In the genomic region with DNA sequence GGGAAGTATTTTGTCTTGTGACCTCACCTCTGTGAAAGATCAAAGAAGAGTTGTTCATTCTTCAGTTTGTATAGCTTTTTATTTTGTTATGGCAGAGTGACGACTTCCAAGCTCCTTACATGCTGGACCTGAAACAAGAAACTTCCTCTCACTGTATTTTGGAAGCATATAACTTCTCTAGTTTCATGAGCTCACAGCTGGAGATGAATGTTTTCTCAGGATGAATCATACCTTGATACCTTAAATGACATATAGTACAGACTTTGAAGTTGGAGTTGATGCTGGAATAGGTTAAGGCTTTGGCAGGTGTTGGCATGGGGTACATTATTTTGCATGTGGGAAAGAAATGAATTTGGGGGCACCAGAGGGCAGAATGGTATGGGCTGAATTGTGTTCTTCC, we compare ENCODE assay signal across 19 cellular contexts.
A peak's percentile ranks its signal among the peaks of the same experiment; 100 is the strongest.
DNase-seq lines count a peak whose midpoint lies in the region; ATAC-seq and TF ChIP-seq lines count a peak whose summit lies in the region.
"Had no signal": no experiment of that assay in that cellular context is flagged by ENCODE, and none has a peak within 500 bp of the region (broad histone marks: within the 10 kb centered on the region; RNA-seq: fewer than 3 reads in every experiment).

No MANE protein-coding gene starts in this region.

- H3K36me3 ChIP-seq in HCT116 (ENCODE audit: control insufficient read depth in 1 of 2, insufficient read depth in 2 of 2, low read length in 2 of 2) (no peaks in the 10 kb centered on the region), GM23338 (ENCODE audit: insufficient read depth) (no peaks in the 10 kb centered on the region)

- BruUV-seq in HCT116 (replicated peaks; lab: Mats Ljungman, UMichigan) = no TSS peak

- RAD21 ChIA-PET in HCT116 (lab: Charles Lee; ENCODE audit: low non-redundant PET in 1 of 2, low total read pairs in 2 of 2, uncharacterized antibody in 2 of 2, unreplicated experiment in 2 of 2) = no interaction called here

- H3K9me3 Mint-ChIP-seq in GM23338 (peaks cover 13% of the 10 kb centered on the region; the same call in 2 of the 3 replicates), endothelial cell (ENCODE audit: unreplicated experiment) (no peaks in the 10 kb centered on the region)

- H3K27ac Mint-ChIP-seq in GM23338 (no peak overlapping the region), endothelial cell (ENCODE audit: unreplicated experiment) (no peak overlapping the region)
- H3K27ac Mint-ChIP-seq: CD4-positive, CD25-positive, alpha-beta regulatory T cell had no signal

- ATAC-seq in HCT116 (no peak), GM23338 (no peak)

- H3K79me2 ChIP-seq in HCT116 (ENCODE audit: insufficient read depth, low read length) (no peaks in the 10 kb centered on the region), GM23338 (replicated peaks; ENCODE audit: insufficient read depth) (no peaks in the 10 kb centered on the region)

- CTCF ChIA-PET in HCT116 (lab: Charles Lee) = no interaction called here

- H3K4me1 ChIP-seq in HCT116 (ENCODE audit: control insufficient read depth in 1 of 2, insufficient read depth in 2 of 2, low read length in 2 of 2) (no peaks in the 10 kb centered on the region; a peak in 1 of 4 replicates), GM23338 (ENCODE audit: insufficient read depth) (no peaks in the 10 kb centered on the region)

- no peak overlapping the region for H3K9ac ChIP-seq in HCT116 (ENCODE audit: low read length)

- POLR2A ChIA-PET in HCT116 (lab: Charles Lee) = no interaction called here

- H3K9me3 ChIP-seq in HCT116 (ENCODE audit: control insufficient read depth in 1 of 2, insufficient read depth in 1 of 2, low read depth in 1 of 2, low read length in 2 of 2) = no peaks in the 10 kb centered on the region

- intact Hi-C loops in HCT116 (cut with micrococcal nuclease) = no loop called here

- H4K20me1 ChIP-seq in HCT116 (ENCODE audit: insufficient read depth) = no peaks in the 10 kb centered on the region
- no peaks in the 10 kb centered on the region for H4K20me1 ChIP-seq in GM23338 (replicated peaks; ENCODE audit: insufficient read depth)

- DNase-seq in HCT116 (ENCODE audit: low read depth, low spot score) (no peak), M059J (ENCODE audit: low read depth) (peak; percentile 15), astrocyte of the cerebellum (ENCODE audit: low read depth) (peak; percentile 53), fibroblast of the aortic adventitia (ENCODE audit: low read depth) (peak; percentile 29), GM23338 (ENCODE audit: low spot score) (no peak), endothelial cell (ENCODE audit: low spot score) (no peak)
- no peak for DNase-seq in activated T-cell treated with anti-CD3 and anti-CD28 coated beads, Interleukin-2, amount 50 U/mL, for 48 hours
- no peak for DNase-seq in activated naive CD4-positive, alpha-beta T cell treated with Interleukin-2 at 50 U/mL for 16 hours
- DNase-seq: ACHN; CD4-positive, CD25-positive, alpha-beta regulatory T cell; DND-41; GF-D8; H7; Kasumi-1; NCI-H1092 treated with DMSO at 0.1 percent for 48 hours; NCI-H1694; NCI-H2107; NCI-H446 treated with DMSO at 0.1 percent for 48 hours; NCI-H748 treated with DMSO at 0.1 percent for 48 hours had no signal

- no peaks in the 10 kb centered on the region for H3K9me2 ChIP-seq in HCT116 (ENCODE audit: insufficient read depth)
- H3K9me2 ChIP-seq in GM23338 (ENCODE audit: insufficient read depth) = no peaks in the 10 kb centered on the region

- H3K27me3 Mint-ChIP-seq in GM23338 (ENCODE audit: insufficient read depth, low read depth, poor library complexity) (no peaks in the 10 kb centered on the region), endothelial cell (ENCODE audit: unreplicated experiment) (no peaks in the 10 kb centered on the region)

- TF ChIP-seq POLR2A in HCT116 (IDR thresholded peaks at IDR 0.05; ENCODE audit: borderline replicate concordance, extremely low read depth, insufficient read depth, insufficient read length) = no peak

- TF ChIP-seq CTCF in HCT116 (IDR thresholded peaks at IDR 0.05 in 2 of 3, conservative IDR thresholded peaks at IDR 0.05 in 1 of 3; ENCODE audit: borderline replicate concordance in 1 of 3, insufficient read depth in 1 of 3, low read depth in 2 of 3, low read length in 2 of 3) (no peak), astrocyte of the cerebellum (IDR thresholded peaks at IDR 0.05; ENCODE audit: low read depth, low read length, missing control alignments) (no peak), fibroblast of the aortic adventitia (IDR thresholded peaks at IDR 0.05; ENCODE audit: insufficient read depth, low read length) (no peak), GM23338 (conservative IDR thresholded peaks at IDR 0.05; ENCODE audit: low read depth in 2 of 2) (no peak), endothelial cell (IDR thresholded peaks at IDR 0.05; ENCODE audit: unreplicated experiment) (no peak)

- H2AFZ ChIP-seq in HCT116 (ENCODE audit: low read depth, low read length, poor library complexity, severe bottlenecking) = no peak overlapping the region
- no peak overlapping the region for H2AFZ ChIP-seq in GM23338

- in situ Hi-C loops in astrocyte of the cerebellum (cut with HindIII; ENCODE audit: low sequenced_read_pairs) = no loop called here

- no peaks in the 10 kb centered on the region for H3K27me3 ChIP-seq in HCT116 (ENCODE audit: insufficient read depth, low read length)
- H3K27me3 ChIP-seq in GM23338 (ENCODE audit: insufficient read depth) = no peaks in the 10 kb centered on the region

- no peak for TF ChIP-seq RAD21 in HCT116 (IDR thresholded peaks at IDR 0.05; ENCODE audit: low read depth)

- H3K4me3 Mint-ChIP-seq in GM23338 = no peak overlapping the region
- no peak overlapping the region for H3K4me3 Mint-ChIP-seq in endothelial cell (ENCODE audit: unreplicated experiment)
- H3K4me3 Mint-ChIP-seq: CD4-positive, CD25-positive, alpha-beta regulatory T cell had no signal

- H3K27ac ChIP-seq in HCT116 (ENCODE audit: low read depth, low read length) = no peak overlapping the region
- no peak overlapping the region for H3K27ac ChIP-seq in GM23338 (ENCODE audit: low read depth)

- H3K36me3 Mint-ChIP-seq in GM23338 (ENCODE audit: low read depth) (no peaks in the 10 kb centered on the region), endothelial cell (ENCODE audit: low read depth, unreplicated experiment) (no peaks in the 10 kb centered on the region)
- H3K36me3 Mint-ChIP-seq: CD4-positive, CD25-positive, alpha-beta regulatory T cell had no signal

- H3K4me2 ChIP-seq in HCT116 (ENCODE audit: low read length) = 0 out of 2 replicates have a peak overlapping the region, but pooled peaks have one; percentile 10
- no peak overlapping the region for H3K4me2 ChIP-seq in GM23338

- H3K4me1 Mint-ChIP-seq in GM23338 (no peaks in the 10 kb centered on the region), endothelial cell (ENCODE audit: unreplicated experiment) (peaks cover 4% of the 10 kb centered on the region)
- H3K4me1 Mint-ChIP-seq: CD4-positive, CD25-positive, alpha-beta regulatory T cell had no signal

- no peak overlapping the region for H3K4me3 ChIP-seq in HCT116 (replicated peaks in 1 of 2; ENCODE audit: low read depth in 1 of 2, low read length in 2 of 2)
- H3K4me3 ChIP-seq in astrocyte of the cerebellum (ENCODE audit: low read depth, low read length) = no peak overlapping the region
- no peak overlapping the region for H3K4me3 ChIP-seq in fibroblast of the aortic adventitia (ENCODE audit: low read depth, low read length)
- no peak overlapping the region for H3K4me3 ChIP-seq in GM23338

- H3F3A ChIP-seq in GM23338 (replicated peaks; ENCODE audit: low read depth) = no peaks in the 10 kb centered on the region

TF ChIP-seq in HCT116, 20 proteins besides CTCF, POLR2A, EP300 and RAD21 (continues in another document):
- no peak for TF ChIP-seq EGR1 (IDR thresholded peaks at IDR 0.05; ENCODE audit: low read depth)
- no peak for TF ChIP-seq ZNF274 (IDR thresholded peaks at IDR 0.05; ENCODE audit: low read depth, low read length)
- TF ChIP-seq, protein P1, sequence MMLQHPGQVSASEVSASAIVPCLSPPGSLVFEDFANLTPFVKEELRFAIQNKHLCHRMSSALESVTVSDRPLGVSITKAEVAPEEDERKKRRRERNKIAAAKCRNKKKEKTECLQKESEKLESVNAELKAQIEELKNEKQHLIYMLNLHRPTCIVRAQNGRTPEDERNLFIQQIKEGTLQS (IDR thresholded peaks at IDR 0.05) = no peak
- no peak for TF ChIP-seq YY1 (IDR thresholded peaks at IDR 0.05; ENCODE audit: extremely low read depth, insufficient replicate concordance, low read depth, low read length)
- no peak for TF ChIP-seq JUND (IDR thresholded peaks at IDR 0.05)
- TF ChIP-seq CEBPB (IDR thresholded peaks at IDR 0.05; ENCODE audit: low read depth) = no peak
- TF ChIP-seq, protein P2, sequence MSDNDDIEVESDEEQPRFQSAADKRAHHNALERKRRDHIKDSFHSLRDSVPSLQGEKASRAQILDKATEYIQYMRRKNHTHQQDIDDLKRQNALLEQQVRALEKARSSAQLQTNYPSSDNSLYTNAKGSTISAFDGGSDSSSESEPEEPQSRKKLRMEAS (IDR thresholded peaks at IDR 0.05) = no peak
- no peak for TF ChIP-seq EZH2phosphoT487 (IDR thresholded peaks at IDR 0.05; ENCODE audit: borderline replicate concordance)

TF ChIP-seq in GM23338, 12 proteins besides CTCF, POLR2A, EP300 and RAD21 (continues in another document):
- TF ChIP-seq EZH2 (IDR thresholded peaks at IDR 0.05; ENCODE audit: low read depth, unreplicated experiment) (no peak), JUNB (IDR thresholded peaks at IDR 0.05; ENCODE audit: unreplicated experiment) (no peak), POLR2AphosphoS5 (IDR thresholded peaks at IDR 0.05; ENCODE audit: low read depth) (no peak), ZNF331 (CRISPR knock-in tag; IDR thresholded peaks at IDR 0.05; ENCODE audit: low read depth) (no peak), EZH2phosphoT487 (IDR thresholded peaks at IDR 0.05; ENCODE audit: unreplicated experiment) (no peak), STAT1 (IDR thresholded peaks at IDR 0.05; ENCODE audit: unreplicated experiment) (no peak), ZNF114 (CRISPR knock-in tag; IDR thresholded peaks at IDR 0.05) (no peak)
- TF ChIP-seq, protein P3, sequence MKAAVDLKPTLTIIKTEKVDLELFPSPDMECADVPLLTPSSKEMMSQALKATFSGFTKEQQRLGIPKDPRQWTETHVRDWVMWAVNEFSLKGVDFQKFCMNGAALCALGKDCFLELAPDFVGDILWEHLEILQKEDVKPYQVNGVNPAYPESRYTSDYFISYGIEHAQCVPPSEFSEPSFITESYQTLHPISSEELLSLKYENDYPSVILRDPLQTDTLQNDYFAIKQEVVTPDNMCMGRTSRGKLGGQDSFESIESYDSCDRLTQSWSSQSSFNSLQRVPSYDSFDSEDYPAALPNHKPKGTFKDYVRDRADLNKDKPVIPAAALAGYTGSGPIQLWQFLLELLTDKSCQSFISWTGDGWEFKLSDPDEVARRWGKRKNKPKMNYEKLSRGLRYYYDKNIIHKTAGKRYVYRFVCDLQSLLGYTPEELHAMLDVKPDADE (IDR thresholded peaks at IDR 0.05) = no peak

Comparison
In these comparisons a context has a peak if more than half of its experiments do, and no peak if none do; other contexts are left out.
1. DNase-seq: peak in M059J (single experiment), astrocyte of the cerebellum (single experiment) and fibroblast of the aortic adventitia (single experiment); none in HCT116 (single experiment), GM23338 (single experiment), activated T-cell treated with anti-CD3 and anti-CD28 coated beads, Interleukin-2, amount 50 U/mL, for 48 hours (0 of 2), endothelial cell (single experiment) and activated naive CD4-positive, alpha-beta T cell treated with Interleukin-2 at 50 U/mL for 16 hours (single experiment).